In the genomic region with DNA sequence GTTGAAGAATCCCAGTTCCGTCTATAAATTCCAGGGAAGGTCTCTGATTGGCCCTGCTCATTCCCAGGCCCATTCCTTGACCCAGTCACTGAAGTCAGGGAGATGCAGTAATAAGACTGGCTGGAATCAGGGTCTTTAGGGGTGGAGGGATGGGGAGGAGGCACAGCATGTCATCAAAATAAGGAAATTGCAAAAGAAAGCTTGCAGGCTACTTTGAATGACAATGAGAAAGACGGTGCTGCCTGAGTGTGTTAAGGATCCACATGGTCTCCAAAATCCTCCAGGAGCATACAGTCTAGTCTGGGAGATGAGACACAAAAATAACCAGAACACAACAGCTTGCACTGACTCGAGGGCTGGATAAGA, we compare ENCODE assay signal across 1 cellular context.
TF ChIP-seq lines count a peak whose summit lies in the region.

No MANE protein-coding gene starts in this region.

TF ChIP-seq in K562, 482 proteins besides CTCF, POLR2A, EP300 and RAD21:
- TF ChIP-seq, protein P1, sequence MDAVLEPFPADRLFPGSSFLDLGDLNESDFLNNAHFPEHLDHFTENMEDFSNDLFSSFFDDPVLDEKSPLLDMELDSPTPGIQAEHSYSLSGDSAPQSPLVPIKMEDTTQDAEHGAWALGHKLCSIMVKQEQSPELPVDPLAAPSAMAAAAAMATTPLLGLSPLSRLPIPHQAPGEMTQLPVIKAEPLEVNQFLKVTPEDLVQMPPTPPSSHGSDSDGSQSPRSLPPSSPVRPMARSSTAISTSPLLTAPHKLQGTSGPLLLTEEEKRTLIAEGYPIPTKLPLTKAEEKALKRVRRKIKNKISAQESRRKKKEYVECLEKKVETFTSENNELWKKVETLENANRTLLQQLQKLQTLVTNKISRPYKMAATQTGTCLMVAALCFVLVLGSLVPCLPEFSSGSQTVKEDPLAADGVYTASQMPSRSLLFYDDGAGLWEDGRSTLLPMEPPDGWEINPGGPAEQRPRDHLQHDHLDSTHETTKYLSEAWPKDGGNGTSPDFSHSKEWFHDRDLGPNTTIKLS (IDR thresholded peaks at IDR 0.05; ENCODE audit: borderline replicate concordance, low read depth), result no peak
- TF ChIP-seq, protein P2, sequence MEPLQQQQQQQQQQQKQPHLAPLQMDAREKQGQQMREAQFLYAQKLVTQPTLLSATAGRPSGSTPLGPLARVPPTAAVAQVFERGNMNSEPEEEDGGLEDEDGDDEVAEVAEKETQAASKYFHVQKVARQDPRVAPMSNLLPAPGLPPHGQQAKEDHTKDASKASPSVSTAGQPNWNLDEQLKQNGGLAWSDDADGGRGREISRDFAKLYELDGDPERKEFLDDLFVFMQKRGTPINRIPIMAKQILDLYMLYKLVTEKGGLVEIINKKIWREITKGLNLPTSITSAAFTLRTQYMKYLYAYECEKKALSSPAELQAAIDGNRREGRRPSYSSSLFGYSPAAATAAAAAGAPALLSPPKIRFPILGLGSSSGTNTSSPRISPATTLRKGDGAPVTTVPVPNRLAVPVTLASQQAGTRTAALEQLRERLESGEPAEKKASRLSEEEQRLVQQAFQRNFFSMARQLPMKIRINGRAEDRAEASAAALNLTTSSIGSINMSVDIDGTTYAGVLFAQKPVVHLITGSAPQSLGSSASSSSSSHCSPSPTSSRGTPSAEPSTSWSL (CRISPR knock-in tag; IDR thresholded peaks at IDR 0.05; ENCODE audit: borderline replicate concordance), result no peak
- TF ChIP-seq EWSR1 (IDR thresholded peaks at IDR 0.05; ENCODE audit: borderline replicate concordance, low read depth, partially characterized antibody), result no peak
- TF ChIP-seq, protein P3, sequence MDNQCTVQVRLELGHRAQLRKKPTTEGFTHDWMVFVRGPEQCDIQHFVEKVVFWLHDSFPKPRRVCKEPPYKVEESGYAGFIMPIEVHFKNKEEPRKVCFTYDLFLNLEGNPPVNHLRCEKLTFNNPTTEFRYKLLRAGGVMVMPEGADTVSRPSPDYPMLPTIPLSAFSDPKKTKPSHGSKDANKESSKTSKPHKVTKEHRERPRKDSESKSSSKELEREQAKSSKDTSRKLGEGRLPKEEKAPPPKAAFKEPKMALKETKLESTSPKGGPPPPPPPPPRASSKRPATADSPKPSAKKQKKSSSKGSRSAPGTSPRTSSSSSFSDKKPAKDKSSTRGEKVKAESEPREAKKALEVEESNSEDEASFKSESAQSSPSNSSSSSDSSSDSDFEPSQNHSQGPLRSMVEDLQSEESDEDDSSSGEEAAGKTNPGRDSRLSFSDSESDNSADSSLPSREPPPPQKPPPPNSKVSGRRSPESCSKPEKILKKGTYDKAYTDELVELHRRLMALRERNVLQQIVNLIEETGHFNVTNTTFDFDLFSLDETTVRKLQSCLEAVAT (IDR thresholded peaks at IDR 0.05), result no peak
- TF ChIP-seq, protein P4, sequence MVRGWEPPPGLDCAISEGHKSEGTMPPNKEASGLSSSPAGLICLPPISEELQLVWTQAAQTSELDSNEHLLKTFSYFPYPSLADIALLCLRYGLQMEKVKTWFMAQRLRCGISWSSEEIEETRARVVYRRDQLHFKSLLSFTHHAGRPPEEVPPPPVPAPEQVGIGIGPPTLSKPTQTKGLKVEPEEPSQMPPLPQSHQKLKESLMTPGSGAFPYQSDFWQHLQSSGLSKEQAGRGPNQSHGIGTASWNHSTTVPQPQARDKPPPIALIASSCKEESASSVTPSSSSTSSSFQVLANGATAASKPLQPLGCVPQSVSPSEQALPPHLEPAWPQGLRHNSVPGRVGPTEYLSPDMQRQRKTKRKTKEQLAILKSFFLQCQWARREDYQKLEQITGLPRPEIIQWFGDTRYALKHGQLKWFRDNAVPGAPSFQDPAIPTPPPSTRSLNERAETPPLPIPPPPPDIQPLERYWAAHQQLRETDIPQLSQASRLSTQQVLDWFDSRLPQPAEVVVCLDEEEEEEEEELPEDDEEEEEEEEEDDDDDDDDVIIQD (CRISPR knock-in tag; IDR thresholded peaks at IDR 0.05), result no peak
- TF ChIP-seq PATZ1 (CRISPR knock-in tag; IDR thresholded peaks at IDR 0.05; ENCODE audit: borderline replicate concordance), result no peak
- TF ChIP-seq POLR2H (tag; IDR thresholded peaks at IDR 0.05; ENCODE audit: low read depth), result no peak
- TF ChIP-seq VEZF1 (CRISPR knock-in tag; IDR thresholded peaks at IDR 0.05), result no peak
- no peak for TF ChIP-seq ARNT (IDR thresholded peaks at IDR 0.05)
- TF ChIP-seq U2AF1 (optimal IDR thresholded peaks at IDR 0.05; ENCODE audit: low read depth, low read length), result no peak
TF ChIP-seq in K562: peak in this region for 0.
